In the genomic region with DNA sequence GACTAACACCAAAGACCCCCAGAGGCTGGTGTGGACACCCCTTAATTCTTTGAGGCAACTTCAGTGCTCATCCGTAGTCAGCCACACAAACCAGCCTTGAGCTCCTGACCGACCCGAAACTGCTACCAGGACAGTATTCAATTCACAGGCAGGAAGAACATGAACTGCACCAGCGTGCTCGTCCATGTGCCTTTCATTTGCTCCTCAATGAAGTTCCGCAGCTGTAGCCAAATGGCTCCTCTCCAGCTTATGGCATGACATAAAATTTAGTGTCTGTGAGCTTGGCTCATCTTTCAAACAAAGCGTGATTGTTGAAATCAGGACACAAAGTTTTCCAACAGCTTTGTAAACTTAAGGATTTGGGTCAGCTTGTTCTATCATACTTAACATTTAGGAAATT, we compare ENCODE assay signal across 1 cellular context.
TF ChIP-seq lines count a peak whose summit lies in the region.

No MANE protein-coding gene starts in this region.

TF ChIP-seq in GM23338, 12 proteins besides CTCF, POLR2A, EP300 and RAD21 (continued from another document):
- TF ChIP-seq, protein P1, sequence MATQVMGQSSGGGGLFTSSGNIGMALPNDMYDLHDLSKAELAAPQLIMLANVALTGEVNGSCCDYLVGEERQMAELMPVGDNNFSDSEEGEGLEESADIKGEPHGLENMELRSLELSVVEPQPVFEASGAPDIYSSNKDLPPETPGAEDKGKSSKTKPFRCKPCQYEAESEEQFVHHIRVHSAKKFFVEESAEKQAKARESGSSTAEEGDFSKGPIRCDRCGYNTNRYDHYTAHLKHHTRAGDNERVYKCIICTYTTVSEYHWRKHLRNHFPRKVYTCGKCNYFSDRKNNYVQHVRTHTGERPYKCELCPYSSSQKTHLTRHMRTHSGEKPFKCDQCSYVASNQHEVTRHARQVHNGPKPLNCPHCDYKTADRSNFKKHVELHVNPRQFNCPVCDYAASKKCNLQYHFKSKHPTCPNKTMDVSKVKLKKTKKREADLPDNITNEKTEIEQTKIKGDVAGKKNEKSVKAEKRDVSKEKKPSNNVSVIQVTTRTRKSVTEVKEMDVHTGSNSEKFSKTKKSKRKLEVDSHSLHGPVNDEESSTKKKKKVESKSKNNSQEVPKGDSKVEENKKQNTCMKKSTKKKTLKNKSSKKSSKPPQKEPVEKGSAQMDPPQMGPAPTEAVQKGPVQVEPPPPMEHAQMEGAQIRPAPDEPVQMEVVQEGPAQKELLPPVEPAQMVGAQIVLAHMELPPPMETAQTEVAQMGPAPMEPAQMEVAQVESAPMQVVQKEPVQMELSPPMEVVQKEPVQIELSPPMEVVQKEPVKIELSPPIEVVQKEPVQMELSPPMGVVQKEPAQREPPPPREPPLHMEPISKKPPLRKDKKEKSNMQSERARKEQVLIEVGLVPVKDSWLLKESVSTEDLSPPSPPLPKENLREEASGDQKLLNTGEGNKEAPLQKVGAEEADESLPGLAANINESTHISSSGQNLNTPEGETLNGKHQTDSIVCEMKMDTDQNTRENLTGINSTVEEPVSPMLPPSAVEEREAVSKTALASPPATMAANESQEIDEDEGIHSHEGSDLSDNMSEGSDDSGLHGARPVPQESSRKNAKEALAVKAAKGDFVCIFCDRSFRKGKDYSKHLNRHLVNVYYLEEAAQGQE (IDR thresholded peaks at IDR 0.05; ENCODE audit: unreplicated experiment) = no peak
